Comparison of ENCODE assay signal across 17 cellular contexts in the genomic region with DNA sequence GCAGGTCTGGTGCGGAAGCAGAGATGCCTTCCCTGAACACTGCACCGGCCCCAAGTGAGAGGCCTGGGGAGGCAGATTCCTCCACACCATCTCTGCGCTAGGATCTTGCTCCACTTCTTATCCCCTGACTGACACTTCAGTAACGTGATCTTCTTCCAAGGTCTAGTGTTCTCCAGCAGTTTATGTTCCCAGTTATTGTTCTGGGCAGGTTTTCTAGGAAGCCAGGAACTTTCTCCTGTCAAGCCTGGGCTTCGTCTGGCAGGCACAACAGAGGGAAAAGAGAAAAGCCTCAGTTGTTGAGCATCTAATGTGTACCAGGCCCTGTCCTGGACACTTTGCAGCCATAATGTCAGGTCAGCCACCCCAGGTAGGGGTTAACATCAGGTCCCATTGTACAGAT. TPM values are rescaled to one million over a fixed set of nuclear protein-coding genes. Genes with fewer than 3 reads are reported as not detected.
A peak's percentile ranks its signal among the peaks of the same experiment; 100 is the strongest.
DNase-seq lines count a peak whose midpoint lies in the region; ATAC-seq, FAIRE-seq and TF ChIP-seq lines count a peak whose summit lies in the region.
"Had no signal": no experiment of that assay in that cellular context is flagged by ENCODE, and none has a peak within 500 bp of the region (broad histone marks: within the 10 kb centered on the region; RNA-seq: fewer than 3 reads in every experiment).

No MANE protein-coding gene starts in this region.

- H2AFZ ChIP-seq in astrocyte (ENCODE audit: low read depth, low read length) (no peak overlapping the region), osteoblast (ENCODE audit: low read length) (no peak overlapping the region)
- H2AFZ ChIP-seq: neural progenitor cell had no signal

- peaks cover 3% of the 10 kb centered on the region for H4K20me1 ChIP-seq in astrocyte (ENCODE audit: insufficient read depth, low read length)
- H4K20me1 ChIP-seq in osteoblast (ENCODE audit: insufficient read depth, low read length): no peaks in the 10 kb centered on the region

- H3K4me1 Mint-ChIP-seq in CD4-positive, CD25-positive, alpha-beta regulatory T cell: peaks cover 29 to 87% (median 61%) of the 10 kb centered on the region in 4 donors
- peaks cover 41% of the 10 kb centered on the region for H3K4me1 Mint-ChIP-seq in astrocyte (ENCODE audit: low read depth, unreplicated experiment)
- H3K4me1 Mint-ChIP-seq in CD8-positive, alpha-beta T cell (ENCODE audit: low read depth): peaks cover 65% of the 10 kb centered on the region

- H3K9me3 Mint-ChIP-seq in CD4-positive, CD25-positive, alpha-beta regulatory T cell: no peaks in the 10 kb centered on the region
- H3K9me3 Mint-ChIP-seq in astrocyte (ENCODE audit: unreplicated experiment): peaks cover 2% of the 10 kb centered on the region
- no peaks in the 10 kb centered on the region for H3K9me3 Mint-ChIP-seq in CD8-positive, alpha-beta T cell
- H3K9me3 Mint-ChIP-seq: CD8-positive, alpha-beta memory T cell; neural progenitor cell had no signal

- H3K4me1 ChIP-seq in CD4-positive, CD25-positive, alpha-beta regulatory T cell (ENCODE audit: control insufficient read depth, insufficient read depth, low read length, poor library complexity, severe bottlenecking): peaks cover 79% of the 10 kb centered on the region
- peaks cover 29% of the 10 kb centered on the region for H3K4me1 ChIP-seq in astrocyte (ENCODE audit: insufficient read depth, low read length)
- H3K4me1 ChIP-seq in osteoblast (ENCODE audit: insufficient read depth, low read length): peaks cover 53% of the 10 kb centered on the region
- H3K4me1 ChIP-seq in upper lobe of left lung: peaks cover 61 to 86% (median 72%) of the 10 kb centered on the region in 4 donors
- peaks cover 41% of the 10 kb centered on the region for H3K4me1 ChIP-seq in CD8-positive, alpha-beta T cell (ENCODE audit: insufficient read depth, low read length)

- POLR2A ChIA-PET in CD8-positive, alpha-beta T cell (lab: Charles Lee): no interaction called here

- H3K79me2 ChIP-seq in astrocyte (ENCODE audit: insufficient read depth, low read length): no peaks in the 10 kb centered on the region
- peaks cover 22% of the 10 kb centered on the region for H3K79me2 ChIP-seq in osteoblast (ENCODE audit: insufficient read depth, low read length)

- H3K9me3 ChIP-seq in CD4-positive, CD25-positive, alpha-beta regulatory T cell (ENCODE audit: control insufficient read depth in 2 of 2, low read length in 2 of 2): no peaks in the 10 kb centered on the region
- H3K9me3 ChIP-seq in astrocyte (ENCODE audit: insufficient read depth, low read depth, low read length): no peaks in the 10 kb centered on the region
- H3K9me3 ChIP-seq in osteoblast (ENCODE audit: low read depth, low read length): no peaks in the 10 kb centered on the region
- H3K9me3 ChIP-seq in upper lobe of left lung: no peaks in the 10 kb centered on the region
- no peaks in the 10 kb centered on the region for H3K9me3 ChIP-seq in CD8-positive, alpha-beta T cell (ENCODE audit: low read length)
- H3K9me3 ChIP-seq: lower lobe of right lung, SJSA1 had no signal

- H3K36me3 Mint-ChIP-seq in CD4-positive, CD25-positive, alpha-beta regulatory T cell: peaks cover 11% of the 10 kb centered on the region
- peaks cover 6% of the 10 kb centered on the region for H3K36me3 Mint-ChIP-seq in astrocyte (ENCODE audit: low read depth, unreplicated experiment)
- H3K36me3 Mint-ChIP-seq in CD8-positive, alpha-beta T cell: peaks cover 4% of the 10 kb centered on the region

- H3K27ac ChIP-seq in CD4-positive, CD25-positive, alpha-beta regulatory T cell (ENCODE audit: insufficient read depth, low read length, poor library complexity, severe bottlenecking): no peak overlapping the region
- H3K27ac ChIP-seq in astrocyte (ENCODE audit: low read depth, low read length) (no peak overlapping the region), osteoblast (ENCODE audit: low read depth, low read length) (peak overlapping the region; percentile 93), upper lobe of left lung (peak overlapping the region in 2 of 4 donors; percentile 75 to 77)
- no peak overlapping the region for H3K27ac ChIP-seq in CD8-positive, alpha-beta T cell (ENCODE audit: low read depth, low read length)
- H3K27ac ChIP-seq: neural progenitor cell had no signal

- peaks cover 7% of the 10 kb centered on the region for H3K36me3 ChIP-seq in CD4-positive, CD25-positive, alpha-beta regulatory T cell (ENCODE audit: control insufficient read depth, insufficient read depth, low read length)
- H3K36me3 ChIP-seq in astrocyte (ENCODE audit: insufficient read depth, low read length): no peaks in the 10 kb centered on the region
- H3K36me3 ChIP-seq in osteoblast (ENCODE audit: insufficient read depth, low read length): no peaks in the 10 kb centered on the region
- peaks cover 0 to 5% (median 0%) of the 10 kb centered on the region in 4 donors for H3K36me3 ChIP-seq in upper lobe of left lung
- no peaks in the 10 kb centered on the region for H3K36me3 ChIP-seq in CD8-positive, alpha-beta T cell (ENCODE audit: insufficient read depth, low read length)
- H3K36me3 ChIP-seq: lower lobe of right lung, neural progenitor cell, SJSA1 had no signal

- ATAC-seq in CD4-positive, CD25-positive, alpha-beta regulatory T cell (ENCODE audit: low read depth in 2 of 2): no peak
- ATAC-seq in upper lobe of left lung (ENCODE audit: low FRiP score in 2 of 2): no peak
- no peak for ATAC-seq in CD8-positive, alpha-beta T cell
- ATAC-seq: HCT116 had no signal

- TF ChIP-seq CTCF in astrocyte (IDR thresholded peaks at IDR 0.05; ENCODE audit: insufficient read depth, low read depth, low read length) (no peak), osteoblast (IDR thresholded peaks at IDR 0.05; ENCODE audit: extremely low read depth, low read depth, low read length) (no peak), upper lobe of left lung (IDR thresholded peaks at IDR 0.05) (no peak)
- no peak for TF ChIP-seq CTCF in CD8-positive, alpha-beta T cell (IDR thresholded peaks at IDR 0.05)

- 88 to 91% methylated on average over 5 of the region's 5 CpGs for WGBS in upper lobe of left lung, 2 donors

- H3K4me3 Mint-ChIP-seq in CD4-positive, CD25-positive, alpha-beta regulatory T cell: peak overlapping the region; percentile 28 to 60 (median 56)
- H3K4me3 Mint-ChIP-seq in astrocyte (ENCODE audit: unreplicated experiment): no peak overlapping the region
- H3K4me3 Mint-ChIP-seq in CD8-positive, alpha-beta T cell: no peak overlapping the region
- H3K4me3 Mint-ChIP-seq: neural progenitor cell had no signal

- peak overlapping the region; percentile 75 for H3K9ac ChIP-seq in astrocyte (ENCODE audit: low read length)
- H3K9ac ChIP-seq: neural progenitor cell had no signal

- FAIRE-seq in GM19239 (lab: Jason Lieb, UNC): peak; percentile 14
- FAIRE-seq in astrocyte (lab: Jason Lieb, UNC): no peak
- FAIRE-seq: frontal cortex had no signal

- TF ChIP-seq POLR2A in upper lobe of left lung (IDR thresholded peaks at IDR 0.05): no peak

- H3K27ac Mint-ChIP-seq in CD4-positive, CD25-positive, alpha-beta regulatory T cell: peak overlapping the region; percentile 23 to 87 (median 65)
- H3K27ac Mint-ChIP-seq in astrocyte (ENCODE audit: unreplicated experiment): peak overlapping the region; percentile 99
- no peak overlapping the region for H3K27ac Mint-ChIP-seq in CD8-positive, alpha-beta T cell
- H3K27ac Mint-ChIP-seq: neural progenitor cell had no signal

- no peaks in the 10 kb centered on the region for H3K27me3 Mint-ChIP-seq in CD4-positive, CD25-positive, alpha-beta regulatory T cell
- peaks cover 6% of the 10 kb centered on the region for H3K27me3 Mint-ChIP-seq in astrocyte (ENCODE audit: low read depth, unreplicated experiment)
- H3K27me3 Mint-ChIP-seq in CD8-positive, alpha-beta T cell (ENCODE audit: low read depth): no peaks in the 10 kb centered on the region

- CTCF ChIA-PET in CD8-positive, alpha-beta T cell (lab: Charles Lee): interaction anchor here (1.0 to 4.0 kb wide), 2 partner anchors 37 to 41 kb away, joined by 3 to 15 read pairs; no protein-coding TSS in a partner anchor

- H3K4me2 ChIP-seq in astrocyte (ENCODE audit: low read length) (no peak overlapping the region), osteoblast (ENCODE audit: insufficient read depth, low read length) (no peak overlapping the region)
- H3K4me2 ChIP-seq: neural progenitor cell had no signal

- H3K4me3 ChIP-seq in CD4-positive, CD25-positive, alpha-beta regulatory T cell (ENCODE audit: low read depth, low read length): no peak overlapping the region
- H3K4me3 ChIP-seq in astrocyte (ENCODE audit: insufficient read depth, low read depth, low read length) (no peak overlapping the region), osteoblast (ENCODE audit: insufficient read depth, low read length) (no peak overlapping the region), upper lobe of left lung (no peak overlapping the region)
- no peak overlapping the region for H3K4me3 ChIP-seq in CD8-positive, alpha-beta T cell (ENCODE audit: low read depth, low read length)
- H3K4me3 ChIP-seq: lower lobe of right lung, neural progenitor cell, SJSA1 had no signal

- no peak for DNase-seq in CD4-positive, CD25-positive, alpha-beta regulatory T cell
- no peak for DNase-seq in GM19239 (ENCODE audit: insufficient read length, low spot score)
- DNase-seq in astrocyte (ENCODE audit: low read depth): no peak
- no peak for DNase-seq in osteoblast (ENCODE audit: insufficient read length, low spot score, missing footprints)
- no peak for DNase-seq in upper lobe of left lung
- no peak for DNase-seq in SW 1271 (lab: John Stamatoyannopoulos, UW)
- no peak for DNase-seq in CD8-positive, alpha-beta T cell
- DNase-seq: CD8-positive, alpha-beta memory T cell; KBM-7; lower lobe of right lung; NCI-H1417; NCI-H2227 treated with DMSO at 0.1 percent for 48 hours; stimulated activated CD4-positive, alpha-beta T cell treated with anti-CD3 and anti-CD28 coated beads, Interleukin-4, amount 100 ng/mL, for 24 hours had no signal

- intact Hi-C loops in CD8-positive, alpha-beta T cell (cut with DNase I, micrococcal nuclease): no loop called here

- no peaks in the 10 kb centered on the region for H3K27me3 ChIP-seq in CD4-positive, CD25-positive, alpha-beta regulatory T cell (ENCODE audit: control insufficient read depth, insufficient read depth, low read length)
- H3K27me3 ChIP-seq in astrocyte (ENCODE audit: insufficient read depth, low read length) (peaks cover 3% of the 10 kb centered on the region), osteoblast (ENCODE audit: insufficient read depth, low read length) (no peaks in the 10 kb centered on the region), upper lobe of left lung (no peaks in the 10 kb centered on the region)
- no peaks in the 10 kb centered on the region for H3K27me3 ChIP-seq in CD8-positive, alpha-beta T cell (ENCODE audit: insufficient read depth, low read length)
- H3K27me3 ChIP-seq: neural progenitor cell, SJSA1 had no signal

- TF ChIP-seq EP300 in upper lobe of left lung (IDR thresholded peaks at IDR 0.05): no peak

RNA-seq across cellular contexts. Expression of a gene that starts 10.5 kb away (rescaled TPM):
- total RNA-seq in CD4-positive, CD25-positive, alpha-beta regulatory T cell: 132 TPM
- 100 to 1,000 TPM in 3 of 4 donors, 10 to 100 TPM in 1; 81.0 to 167 (median 118) TPM for polyA plus RNA-seq in CD4-positive, CD25-positive, alpha-beta regulatory T cell
- total RNA-seq in astrocyte (74.5 and 90.6 TPM in 2 replicates), osteoblast (14.7 and 23.2 TPM in 2 replicates), upper lobe of left lung (100 to 1,000 TPM in 2 of 6 donors, 10 to 100 TPM in 4; 29.8 to 148 (median 69.9) TPM)
- 10 to 100 TPM; 28.1 to 32.4 TPM for total RNA-seq in CD8-positive, alpha-beta T cell

Comparison
In these comparisons a context has a peak if more than half of its experiments do, and no peak if none do; other contexts are left out.
1. H3K4me3 Mint-ChIP-seq: peak in CD4-positive, CD25-positive, alpha-beta regulatory T cell (4 of 4); none in astrocyte (single experiment) and CD8-positive, alpha-beta T cell (single experiment).